ENCODE assay signal across 8 cellular contexts in genomic region chr6:2764610-2765165, GRCh38. TPM values are rescaled to one million over a fixed set of nuclear protein-coding genes. Genes with fewer than 3 reads are reported as not detected.
DNase-seq lines count a peak whose midpoint lies in the region; ATAC-seq and TF ChIP-seq lines count a peak whose summit lies in the region.

No MANE protein-coding gene starts in this region.

- no peaks in the 10 kb centered on the region for H3K27me3 ChIP-seq in dorsolateral prefrontal cortex
- no peaks in the 10 kb centered on the region for H3K27me3 ChIP-seq in lung (ENCODE audit: control insufficient read depth, insufficient read depth)

- H3K36me3 ChIP-seq in lung (ENCODE audit: control insufficient read depth in 2 of 2, insufficient read depth in 2 of 2, low read length in 2 of 2) = no peaks in the 10 kb centered on the region

- DNase-seq in AG09309 (ENCODE audit: low read depth) = no peak
- peak; percentile 50 to 58 for DNase-seq in NCI-H446 (lab: John Stamatoyannopoulos, UW)
- peak; percentile 59 to 66 for DNase-seq in activated CD4-positive, alpha-beta T cell treated with anti-CD3 and anti-CD28 coated beads for 4 hours
- peak in 8 of 10 donors; percentile 59 to 75 (median 66) for DNase-seq in dorsolateral prefrontal cortex
- peak; percentile 44 for DNase-seq in lung (ENCODE audit: low spot score)
- peak; percentile 50 for DNase-seq in stimulated activated CD8-positive, alpha-beta memory T cell treated with anti-CD3 and anti-CD28 coated beads, Interleukin-12 subunit alpha, Interleukin-12 subunit beta, amount 100 ng/mL, for 1 hour (ENCODE audit: low read depth)

- ATAC-seq in GM18873 (IDR thresholded peaks at IDR 0.05; ENCODE audit: low FRiP score, unreplicated experiment) = peak; percentile 43
- ATAC-seq in HG03103 (IDR thresholded peaks at IDR 0.05; ENCODE audit: low read depth, unreplicated experiment) = peak; percentile 42
- ATAC-seq in lung (ENCODE audit: insufficient read depth, low FRiP score) = peak; percentile 86

- no peaks in the 10 kb centered on the region for H3K9me3 ChIP-seq in lung (ENCODE audit: control insufficient read depth in 2 of 2, insufficient read depth in 1 of 2, low read length in 1 of 2)

- WGBS in lung, 2 donors = 0 to 1% methylated on average over 44 to 45 of the region's 45 CpGs

- TF ChIP-seq CTCF in AG09309 (IDR thresholded peaks at IDR 0.05; ENCODE audit: control insufficient read depth, insufficient read depth, low read depth, low read length, missing control alignments) (no peak), dorsolateral prefrontal cortex (IDR thresholded peaks at IDR 0.05 in 54 of 56, conservative IDR thresholded peaks at IDR 0.05 in 2 of 56; ENCODE audit: low read depth in 1 of 56, partially characterized antibody in 56 of 56) (no peak), lung (IDR thresholded peaks at IDR 0.05; ENCODE audit: control extremely low read depth, extremely low read depth) (no peak)

- intact Hi-C loops in dorsolateral prefrontal cortex (cut with DNase I) = loop anchor here (1.0 to 10.0 kb wide), 3 partner anchors 223 to 1170 kb away; partner anchors contain the start of gene RIPK1 (in 1 of the 2)

- H3K4me1 ChIP-seq in lung (ENCODE audit: control insufficient read depth in 2 of 2, insufficient read depth in 2 of 2, low read length in 2 of 2) = peaks cover under 1 to 6% of the 10 kb centered on the region in 2 donors

- peak overlapping the region; percentile 86 to 99 (median 96) for H3K27ac ChIP-seq in dorsolateral prefrontal cortex
- H3K27ac ChIP-seq in lung (ENCODE audit: low read depth in 1 of 2, low read length in 1 of 2) = peak overlapping the region; percentile 92 to 94

- H3K4me3 ChIP-seq in AG09309 (ENCODE audit: control insufficient read depth, low read depth, low read length) (peak overlapping the region; percentile 42), dorsolateral prefrontal cortex (peak overlapping the region; percentile 56 to 97 (median 86)), lung (peak overlapping the region; percentile 22)

RNA-seq across cellular contexts. Expression of gene WRNIP1, which starts 0.5 kb away (rescaled TPM):
- 10 to 100 TPM; 32.1 to 60.1 (median 47.7) TPM for total RNA-seq in dorsolateral prefrontal cortex
- 10 to 100 TPM; 36.8 to 48.6 TPM for total RNA-seq in lung
- 10 to 100 TPM; 36.8 to 56.0 TPM for polyA plus RNA-seq in lung

RNA-seq across cellular contexts. Expression of gene MYLK4, which starts 14.0 kb away (rescaled TPM):
- total RNA-seq in dorsolateral prefrontal cortex (1 to 10 TPM in 119 of 120 experiments, under 1 TPM in 1; 0.46 to 3.4 (median 2.0) TPM), lung (1 to 10 TPM in 1 of 2 donors, under 1 TPM in 1; 0.86 to 1.6 TPM)
- polyA plus RNA-seq in lung = 1 to 10 TPM in 1 of 2 donors, under 1 TPM in 1; 0.27 to 1.2 TPM

Comparison
In these comparisons a context has a peak if more than half of its experiments do, and no peak if none do; other contexts are left out.
1. H3K4me3 ChIP-seq: peak in every context shown above with its lines; median percentile 86 in dorsolateral prefrontal cortex; 42 in AG09309; 22 in lung.